12 cellular contexts compared by ENCODE assay signal in the genomic region with DNA sequence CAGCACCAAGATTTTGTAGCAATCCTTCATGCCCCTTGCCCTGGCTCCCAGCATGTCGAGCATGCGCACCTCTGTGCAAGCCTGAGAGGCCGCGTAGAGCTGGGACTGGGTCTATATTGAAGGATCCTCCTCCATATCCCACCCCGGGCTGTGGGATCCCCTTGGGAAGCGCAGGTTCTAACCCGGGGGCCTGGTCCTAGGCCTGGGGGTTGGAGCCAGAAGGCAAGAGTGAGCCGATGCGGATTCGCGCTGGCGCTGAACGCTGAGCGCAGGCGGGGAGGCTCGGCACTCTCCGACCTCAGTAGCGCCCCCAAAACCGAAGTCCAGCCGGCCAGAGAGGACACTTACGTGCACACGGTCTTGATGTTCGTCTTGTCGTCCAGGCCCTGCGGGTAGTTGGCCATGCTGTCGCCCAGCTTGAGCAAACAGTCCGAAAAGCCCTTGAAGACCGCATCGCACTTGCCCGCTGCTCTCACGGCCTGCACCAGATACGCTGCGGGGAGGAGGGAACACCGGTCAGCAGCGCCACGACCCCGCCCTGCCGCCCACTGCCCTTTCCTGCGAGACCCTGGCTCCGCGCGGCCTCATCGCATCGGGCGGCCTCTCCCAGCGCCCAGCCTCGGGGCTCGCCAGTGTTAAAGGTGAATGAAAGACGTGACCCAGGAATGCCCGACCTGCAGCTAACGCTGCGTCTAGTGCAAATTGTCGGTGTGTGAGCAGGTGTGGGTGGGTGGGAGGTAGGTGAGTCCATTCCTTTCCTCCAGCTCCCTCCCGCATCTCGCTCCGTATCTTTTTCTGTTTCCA. TPM values are rescaled to one million over a fixed set of nuclear protein-coding genes. Genes with fewer than 3 reads are reported as not detected.
DNase-seq lines count a peak whose midpoint lies in the region; ATAC-seq and TF ChIP-seq lines count a peak whose summit lies in the region.
"Had no signal": no experiment of that assay in that cellular context is flagged by ENCODE, and none has a peak within 500 bp of the region (broad histone marks: within the 10 kb centered on the region; RNA-seq: fewer than 3 reads in every experiment).

No MANE protein-coding gene starts in this region.

- H3K4me1 Mint-ChIP-seq in brain (peaks cover 80% of the 10 kb centered on the region), type B pancreatic cell (ENCODE audit: unreplicated experiment) (peaks cover 20% of the 10 kb centered on the region)

- intact Hi-C loops in cardiac septum (cut with DNase I): no loop called here

- H3K4me3 Mint-ChIP-seq in brain: peak overlapping the region; percentile 79 to 97 (median 91)
- H3K4me3 Mint-ChIP-seq in type B pancreatic cell: peak overlapping the region; percentile 81

- no peak overlapping the region for H2BK15ac ChIP-seq in mesendoderm (replicated peaks; ENCODE audit: low read depth)

- H3K9ac ChIP-seq in mesendoderm (ENCODE audit: low read length): peak overlapping the region; percentile 48
- H3K9ac ChIP-seq: BLaER1 treated with 17β-estradiol and CSF1 and Interleukin-3, amounts not matched to agents 10 nM and 100 nM had no signal

- peak overlapping the region; percentile 93 for H3K4me2 ChIP-seq in mesendoderm (ENCODE audit: low read length)

- peak overlapping the region; percentile 97 for H3K23ac ChIP-seq in mesendoderm (ENCODE audit: low read length)

- no peak overlapping the region for H3K27ac ChIP-seq in cardiac muscle cell
- H3K27ac ChIP-seq in mesendoderm (ENCODE audit: low read depth, low read length): no peak overlapping the region
- H3K27ac ChIP-seq: BLaER1 treated with 17β-estradiol and CSF1 and Interleukin-3, amounts not matched to agents 10 nM and 100 nM; testis had no signal

- no peak for TF ChIP-seq CTCF in cardiac muscle cell (IDR thresholded peaks at IDR 0.05; ENCODE audit: low read depth, low read length)
- TF ChIP-seq CTCF in brain (conservative IDR thresholded peaks at IDR 0.05): no peak
- TF ChIP-seq CTCF in type B pancreatic cell (conservative IDR thresholded peaks at IDR 0.05): no peak
- no peak for TF ChIP-seq CTCF in GM10248 (IDR thresholded peaks at IDR 0.05; ENCODE audit: control extremely low read depth, extremely low read depth, low read depth, missing control alignments)

- H3K4me1 ChIP-seq in cardiac muscle cell (ENCODE audit: low read depth) (peaks cover 13% of the 10 kb centered on the region), mesendoderm (ENCODE audit: control insufficient read depth, low read depth, low read length) (peaks cover 4% of the 10 kb centered on the region)

- H2BK5ac ChIP-seq in mesendoderm (ENCODE audit: low read length): no peak overlapping the region

- H3K9me3 Mint-ChIP-seq in brain (peaks cover 3 to 9% (median 9%) of the 10 kb centered on the region in 5 experiments), type B pancreatic cell (no peaks in the 10 kb centered on the region)

- WGBS in mesendoderm (ENCODE audit: extremely low coverage, insufficient coverage, low lambda C conversion rate): no CpG with 5 or more reads among the region's 56 CpGs

- POLR2A ChIA-PET in GM10248 (lab: Yijun Ruan, JAX): no interaction called here

- no peak overlapping the region for H2AK5ac ChIP-seq in mesendoderm (ENCODE audit: low read length)

- CTCF ChIA-PET in GM10248 (lab: Yijun Ruan, JAX): interaction anchor here (1.5 kb wide), 1 partner anchor 21 kb away, joined by 3 read pairs; no protein-coding TSS in a partner anchor

- H3K27me3 Mint-ChIP-seq in brain: peaks cover 100% of the 10 kb centered on the region
- peaks cover 98% of the 10 kb centered on the region for H3K27me3 Mint-ChIP-seq in type B pancreatic cell

- DNase-seq in cardiac muscle cell (ENCODE audit: low read depth in 1 of 2, low spot score in 1 of 2): peak in 1 of 2 donors; percentile 35
- no peak for DNase-seq in cardiac septum (ENCODE audit: low spot score)
- DNase-seq in mesendoderm: peak; percentile 53
- DNase-seq in type B pancreatic cell (ENCODE audit: extremely low spot score, unreplicated experiment): no peak
- DNase-seq in GM10248 (ENCODE audit: extremely low spot score): no peak
- DNase-seq: NCI-H1092, testis had no signal

- H3K4me3 ChIP-seq in cardiac muscle cell (peak overlapping the region; percentile 20), mesendoderm (ENCODE audit: low read length) (peak overlapping the region; percentile 46)
- H3K4me3 ChIP-seq: mucosa of descending colon had no signal

- H3K79me2 ChIP-seq in mesendoderm (ENCODE audit: control insufficient read depth, insufficient read depth, low read length): no peaks in the 10 kb centered on the region

- no peak overlapping the region for H4K8ac ChIP-seq in mesendoderm (ENCODE audit: low read depth, low read length)

- H3K79me1 ChIP-seq in mesendoderm (ENCODE audit: low read length): no peaks in the 10 kb centered on the region

- H3K27ac Mint-ChIP-seq in brain: peak overlapping the region; percentile 82 to 100 (median 93)
- no peak overlapping the region for H3K27ac Mint-ChIP-seq in type B pancreatic cell

- H3K27me3 ChIP-seq in cardiac muscle cell (peaks cover 100% of the 10 kb centered on the region), mesendoderm (ENCODE audit: insufficient read depth, low read length, poor library complexity) (peaks cover 73% of the 10 kb centered on the region)

- H3K36me3 ChIP-seq in cardiac muscle cell (no peaks in the 10 kb centered on the region), mesendoderm (ENCODE audit: control insufficient read depth, insufficient read depth, low read length) (no peaks in the 10 kb centered on the region)
- H3K36me3 ChIP-seq: BLaER1 treated with 17β-estradiol and CSF1 and Interleukin-3, amounts not matched to agents 10 nM and 100 nM had no signal

- H2BK120ac ChIP-seq in mesendoderm (ENCODE audit: low read depth, low read length): no peak overlapping the region

- H4K5ac ChIP-seq in mesendoderm (ENCODE audit: low read length): no peak overlapping the region

- H3K56ac ChIP-seq in mesendoderm (ENCODE audit: low read length): peak overlapping the region; percentile 73

- H3K36me3 Mint-ChIP-seq in brain: peaks cover 14% of the 10 kb centered on the region
- no peaks in the 10 kb centered on the region for H3K36me3 Mint-ChIP-seq in type B pancreatic cell

- H3K9me3 ChIP-seq in cardiac muscle cell (ENCODE audit: low read depth): no peaks in the 10 kb centered on the region
- H3K9me3 ChIP-seq: mucosa of descending colon, testis had no signal

- ATAC-seq in HG03439 (IDR thresholded peaks at IDR 0.05; ENCODE audit: unreplicated experiment) (no peak), HG02973 (IDR thresholded peaks at IDR 0.05; ENCODE audit: unreplicated experiment) (no peak)
- ATAC-seq: mucosa of descending colon had no signal

- no peak overlapping the region for H3K18ac ChIP-seq in mesendoderm (ENCODE audit: low read length)

- H3K4ac ChIP-seq in mesendoderm (ENCODE audit: low read depth, low read length): no peak overlapping the region

RNA-seq across cellular contexts. Expression of a gene that starts 4.5 kb away (rescaled TPM):
- total RNA-seq in cardiac muscle cell (0.78 and 0.92 TPM in 2 replicates), cardiac septum (10.4 TPM), type B pancreatic cell (ENCODE audit: low replicate concordance) (0.48 and 6.3 TPM in 2 replicates)
- polyA plus RNA-seq in cardiac muscle cell (0.26 and 0.69 TPM in 2 replicates), brain (ENCODE audit: insufficient read depth, low read depth, low replicate concordance) (44.2 TPM)
- 0.25 TPM for polyA plus RNA-seq in mesendoderm (2013, experiment 1 of 2)
- polyA plus RNA-seq in mesendoderm (2013, experiment 2 of 2): 0.25 TPM
